In the genomic region with DNA sequence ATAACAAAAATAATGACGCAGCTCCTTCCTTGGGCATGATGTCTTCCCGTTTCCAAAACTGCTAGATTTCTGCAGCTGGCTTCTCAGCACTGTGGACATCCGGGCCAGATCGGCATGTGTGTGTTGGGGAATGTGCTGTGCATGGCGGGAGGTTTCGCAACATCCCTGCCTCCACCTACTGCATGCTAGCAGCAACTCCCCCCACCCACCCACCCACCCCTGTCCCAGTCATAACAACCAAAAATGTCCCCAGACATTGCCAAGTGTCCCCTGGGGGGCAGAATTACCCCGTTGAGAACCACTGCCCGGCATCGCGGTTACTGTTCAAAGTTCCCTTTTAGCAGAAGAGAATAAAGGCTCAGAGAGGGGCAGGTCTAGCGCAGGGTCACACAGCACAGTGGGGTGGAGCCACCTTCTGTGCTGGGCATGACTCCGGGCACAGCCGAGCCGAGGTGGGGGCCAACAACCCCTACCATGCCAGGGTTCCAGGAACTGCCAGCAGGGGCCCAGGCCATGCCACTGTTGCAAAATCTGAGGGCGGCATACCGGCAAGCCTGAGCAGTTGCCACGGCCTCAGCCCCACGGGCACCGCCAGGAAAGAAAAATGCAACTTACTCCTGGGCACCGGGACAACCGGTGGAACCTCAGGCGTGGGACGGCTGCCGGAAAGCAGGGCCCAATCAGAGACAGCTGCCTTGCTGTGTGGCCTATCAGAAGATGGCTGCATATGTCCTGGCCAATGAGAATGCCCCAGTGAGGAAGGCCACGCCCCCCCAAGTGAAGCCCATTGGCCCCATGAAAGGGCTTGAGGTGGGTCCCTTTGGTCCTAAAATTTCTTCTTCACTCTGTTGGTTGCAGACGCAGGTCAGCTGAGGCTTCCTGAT, we compare ENCODE assay signal across 1 cellular context.
TF ChIP-seq lines count a peak whose summit lies in the region.

No MANE protein-coding gene starts in this region.

TF ChIP-seq in HCT116, 20 proteins besides CTCF, POLR2A, EP300 and RAD21:
- TF ChIP-seq SP1 (IDR thresholded peaks at IDR 0.05; ENCODE audit: low read depth), result peak; percentile 98
- TF ChIP-seq YY1 (IDR thresholded peaks at IDR 0.05; ENCODE audit: extremely low read depth, insufficient replicate concordance, low read depth, low read length), result no peak
- TF ChIP-seq FOSL1 (IDR thresholded peaks at IDR 0.05; ENCODE audit: low read depth), result no peak
- no peak for TF ChIP-seq JUND (IDR thresholded peaks at IDR 0.05)
- TF ChIP-seq POLR2AphosphoS5 (IDR thresholded peaks at IDR 0.05; ENCODE audit: low read depth, low read length), result peak; percentile 42; the same call in 1 of the 2 replicates
- TF ChIP-seq MAX (IDR thresholded peaks at IDR 0.05), result no peak
TF ChIP-seq in HCT116: peak in this region for 2.
